ENCODE assay signal across 25 cellular contexts in genomic region chr5:66643383-66643782, GRCh38. TPM values are rescaled to one million over a fixed set of nuclear protein-coding genes. Genes with fewer than 3 reads are reported as not detected.
A peak's percentile ranks its signal among the peaks of the same experiment; 100 is the strongest.
DNase-seq lines count a peak whose midpoint lies in the region; TF ChIP-seq lines count a peak whose summit lies in the region.
"Had no signal": no experiment of that assay in that cellular context is flagged by ENCODE, and none has a peak within 500 bp of the region (broad histone marks: within the 10 kb centered on the region; RNA-seq: fewer than 3 reads in every experiment).

No MANE protein-coding gene starts in this region.

- no peaks in the 10 kb centered on the region for H3K27me3 Mint-ChIP-seq in progenitor cell of endocrine pancreas
- peaks cover 4% of the 10 kb centered on the region for H3K27me3 Mint-ChIP-seq in activated naive CD4-positive, alpha-beta T cell treated with anti-CD3 and anti-CD28 coated beads, Interleukin-2, amount 10 ng/mL, durations not matched to agents 7 days and 5 days
- H3K27me3 Mint-ChIP-seq in activated T-helper 2 cell treated with anti-CD3 and anti-CD28 coated beads, Interferon-gamma antibody, Interleukin-2, Interleukin-4, amounts not matched to agents 10 μg/mL and 5 μg/mL and 100 μg/mL, durations not matched to agents 14 hours and 24 hours and 36 hours (ENCODE audit: low read depth) = peaks cover 14% of the 10 kb centered on the region
- H3K27me3 Mint-ChIP-seq: naive B cell had no signal

- intact Hi-C loops in activated T-helper 2 cell treated with anti-CD3 and anti-CD28 coated beads, Interferon-gamma antibody, Interleukin-2, Interleukin-4, amounts not matched to agents 10 μg/mL and 5 μg/mL and 100 μg/mL, durations not matched to agents 14 hours and 24 hours and 36 hours (cut with micrococcal nuclease) = no loop called here

- CTCF ChIA-PET in activated naive CD4-positive, alpha-beta T cell treated with anti-CD3 and anti-CD28 coated beads, Interleukin-2, amount 10 ng/mL, durations not matched to agents 7 days and 5 days (lab: Charles Lee) = interaction anchor here (0.8 kb wide), 1 partner anchor 148 kb away, joined by 3 read pairs; no protein-coding TSS in a partner anchor

- H3K27ac Mint-ChIP-seq in progenitor cell of endocrine pancreas = peak overlapping the region; percentile 87
- H3K27ac Mint-ChIP-seq in activated naive CD4-positive, alpha-beta T cell treated with anti-CD3 and anti-CD28 coated beads, Interleukin-2, amount 10 ng/mL, durations not matched to agents 7 days and 5 days = no peak overlapping the region
- no peak overlapping the region for H3K27ac Mint-ChIP-seq in activated T-helper 2 cell treated with anti-CD3 and anti-CD28 coated beads, Interferon-gamma antibody, Interleukin-2, Interleukin-4, amounts not matched to agents 10 μg/mL and 5 μg/mL and 100 μg/mL, durations not matched to agents 14 hours and 24 hours and 36 hours
- H3K27ac Mint-ChIP-seq: CD4-positive, alpha-beta memory T cell; mesothelial cell of epicardium; naive B cell had no signal

- no peak overlapping the region for H3K4me3 Mint-ChIP-seq in progenitor cell of endocrine pancreas (ENCODE audit: low read depth)
- H3K4me3 Mint-ChIP-seq in activated naive CD4-positive, alpha-beta T cell treated with anti-CD3 and anti-CD28 coated beads, Interleukin-2, amount 10 ng/mL, durations not matched to agents 7 days and 5 days = no peak overlapping the region
- H3K4me3 Mint-ChIP-seq in activated T-helper 2 cell treated with anti-CD3 and anti-CD28 coated beads, Interferon-gamma antibody, Interleukin-2, Interleukin-4, amounts not matched to agents 10 μg/mL and 5 μg/mL and 100 μg/mL, durations not matched to agents 14 hours and 24 hours and 36 hours (ENCODE audit: low read depth) = no peak overlapping the region
- H3K4me3 Mint-ChIP-seq: CD4-positive, alpha-beta memory T cell; mesothelial cell of epicardium; naive B cell had no signal

- peaks cover 19% of the 10 kb centered on the region for H3K4me1 Mint-ChIP-seq in progenitor cell of endocrine pancreas (ENCODE audit: low read depth)
- no peaks in the 10 kb centered on the region for H3K4me1 Mint-ChIP-seq in activated naive CD4-positive, alpha-beta T cell treated with anti-CD3 and anti-CD28 coated beads, Interleukin-2, amount 10 ng/mL, durations not matched to agents 7 days and 5 days
- peaks cover 5% of the 10 kb centered on the region for H3K4me1 Mint-ChIP-seq in activated T-helper 2 cell treated with anti-CD3 and anti-CD28 coated beads, Interferon-gamma antibody, Interleukin-2, Interleukin-4, amounts not matched to agents 10 μg/mL and 5 μg/mL and 100 μg/mL, durations not matched to agents 14 hours and 24 hours and 36 hours (ENCODE audit: low read depth)
- H3K4me1 Mint-ChIP-seq: CD4-positive, alpha-beta memory T cell; naive B cell had no signal

- no peak for TF ChIP-seq CTCF in progenitor cell of endocrine pancreas (IDR thresholded peaks at IDR 0.05; ENCODE audit: unreplicated experiment)

- H3K36me3 Mint-ChIP-seq in progenitor cell of endocrine pancreas (ENCODE audit: insufficient read depth) = peaks cover 1% of the 10 kb centered on the region
- H3K36me3 Mint-ChIP-seq in activated naive CD4-positive, alpha-beta T cell treated with anti-CD3 and anti-CD28 coated beads, Interleukin-2, amount 10 ng/mL, durations not matched to agents 7 days and 5 days = no peaks in the 10 kb centered on the region
- no peaks in the 10 kb centered on the region for H3K36me3 Mint-ChIP-seq in activated T-helper 2 cell treated with anti-CD3 and anti-CD28 coated beads, Interferon-gamma antibody, Interleukin-2, Interleukin-4, amounts not matched to agents 10 μg/mL and 5 μg/mL and 100 μg/mL, durations not matched to agents 14 hours and 24 hours and 36 hours (ENCODE audit: low read depth)
- H3K36me3 Mint-ChIP-seq: CD4-positive, alpha-beta memory T cell; mesothelial cell of epicardium; naive B cell had no signal

- peak; percentile 36 for DNase-seq in NCI-H2107 treated with DMSO at 0.1 percent for 48 hours (lab: John Stamatoyannopoulos, UW; ENCODE audit: unreplicated experiment)
- no peak for DNase-seq in NCI-H2107 (lab: John Stamatoyannopoulos, UW)
- DNase-seq in NCI-H748 (lab: John Stamatoyannopoulos, UW; ENCODE audit: unreplicated experiment) = peak; percentile 61
- DNase-seq in fibroblast of peridontal ligament (ENCODE audit: extremely low read depth) = peak; percentile 22
- DNase-seq in progenitor cell of endocrine pancreas (ENCODE audit: low spot score, unreplicated experiment) = no peak
- DNase-seq in SK-N-DZ (ENCODE audit: low spot score) = no peak
- DNase-seq in activated naive CD4-positive, alpha-beta T cell treated with anti-CD3 and anti-CD28 coated beads, Interleukin-2, amount 10 ng/mL, durations not matched to agents 7 days and 5 days = no peak
- no peak for DNase-seq in activated T-helper 2 cell treated with anti-CD3 and anti-CD28 coated beads, Interferon-gamma antibody, Interleukin-2, Interleukin-4, amounts not matched to agents 10 μg/mL and 5 μg/mL and 100 μg/mL, durations not matched to agents 14 hours and 24 hours and 36 hours (ENCODE audit: low spot score)
- DNase-seq: activated CD4-positive, alpha-beta T cell treated with anti-CD3 and anti-CD28 coated beads for 48 hours; activated gamma-delta T cell; activated T-cell treated with anti-CD3 and anti-CD28 coated beads, Interleukin-2, amount 50 U/mL, for 1 hour; AML-193; body of pancreas; CD4-positive, alpha-beta memory T cell; dorsolateral prefrontal cortex; EL; left ventricle myocardium inferior; naive B cell; NK-92 treated with Interleukin-12 subunit alpha and Interleukin-12 subunit beta, amount 100 ng/mL, for 24 hours; PC-9; stimulated activated naive CD4-positive, alpha-beta T cell treated with Interleukin-2 at 50 U/mL for 16 hours; SW 1271; T-helper 9 cell; tibial artery had no signal

- H3K9me3 Mint-ChIP-seq in progenitor cell of endocrine pancreas (ENCODE audit: low read depth) = peaks cover 9% of the 10 kb centered on the region
- no peaks in the 10 kb centered on the region for H3K9me3 Mint-ChIP-seq in activated naive CD4-positive, alpha-beta T cell treated with anti-CD3 and anti-CD28 coated beads, Interleukin-2, amount 10 ng/mL, durations not matched to agents 7 days and 5 days
- no peaks in the 10 kb centered on the region for H3K9me3 Mint-ChIP-seq in activated T-helper 2 cell treated with anti-CD3 and anti-CD28 coated beads, Interferon-gamma antibody, Interleukin-2, Interleukin-4, amounts not matched to agents 10 μg/mL and 5 μg/mL and 100 μg/mL, durations not matched to agents 14 hours and 24 hours and 36 hours
- H3K9me3 Mint-ChIP-seq: CD4-positive, alpha-beta memory T cell had no signal

RNA-seq across cellular contexts. Expression of gene MAST4, which starts 47.2 kb away (rescaled TPM):
- total RNA-seq in progenitor cell of endocrine pancreas = 45.3 and 50.8 TPM in 2 replicates
- 1.6 and 3.4 TPM in 2 replicates for polyA plus RNA-seq in SK-N-DZ (2014; cell fraction: cytosol; rRNA removed)
- 2.6 and 6.1 TPM in 2 replicates for polyA plus RNA-seq in SK-N-DZ (2014; cell fraction: nucleus; rRNA removed)
- 5.4 and 6.1 TPM in 2 replicates for total RNA-seq in activated T-helper 2 cell treated with anti-CD3 and anti-CD28 coated beads, Interferon-gamma antibody, Interleukin-2, Interleukin-4, amounts not matched to agents 10 μg/mL and 5 μg/mL and 100 μg/mL, durations not matched to agents 14 hours and 24 hours and 36 hours

Comparison
In these comparisons a context has a peak if more than half of its experiments do, and no peak if none do; other contexts are left out.
1. DNase-seq: peak in NCI-H2107 treated with DMSO at 0.1 percent for 48 hours (single experiment), NCI-H748 (single experiment) and fibroblast of peridontal ligament (single experiment); none in NCI-H2107 (single experiment), progenitor cell of endocrine pancreas (single experiment), SK-N-DZ (single experiment), activated naive CD4-positive, alpha-beta T cell treated with anti-CD3 and anti-CD28 coated beads, Interleukin-2, amount 10 ng/mL, durations not matched to agents 7 days and 5 days (single experiment) and activated T-helper 2 cell treated with anti-CD3 and anti-CD28 coated beads, Interferon-gamma antibody, Interleukin-2, Interleukin-4, amounts not matched to agents 10 μg/mL and 5 μg/mL and 100 μg/mL, durations not matched to agents 14 hours and 24 hours and 36 hours (single experiment).